23 cellular contexts compared by ENCODE assay signal in the genomic region with DNA sequence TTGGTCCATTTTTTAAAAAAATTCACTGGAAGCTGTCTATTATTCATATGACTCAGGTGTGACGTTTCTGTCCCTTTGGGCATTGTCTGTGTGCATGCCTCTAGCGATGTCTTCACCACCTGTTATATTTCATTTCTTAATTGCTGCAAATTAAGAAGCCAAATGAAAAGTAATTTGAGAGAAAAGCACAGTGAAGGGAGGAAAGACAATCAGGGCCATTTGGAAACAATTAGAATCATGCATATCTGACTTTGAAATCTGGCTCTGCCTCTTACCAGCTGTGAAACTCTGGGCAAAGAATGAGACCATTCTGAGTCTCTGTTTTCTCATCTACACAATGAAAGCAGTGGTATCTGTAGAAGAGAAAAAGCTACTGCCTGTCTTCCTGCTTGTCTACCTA.
"Had no signal": no experiment of that assay in that cellular context is flagged by ENCODE, and none has a peak within 500 bp of the region (broad histone marks: within the 10 kb centered on the region; RNA-seq: fewer than 3 reads in every experiment).

No MANE protein-coding gene starts in this region.

- H3K4me2 ChIP-seq: smooth muscle cell had no signal

- H3K27me3 ChIP-seq: colonic mucosa, esophagus muscularis mucosa, ovary, stomach, thyroid gland, vagina had no signal

- H3K9me3 ChIP-seq: colonic mucosa, ovary, thyroid gland, vagina had no signal

- H3K4me3 ChIP-seq: colonic mucosa, esophagus muscularis mucosa, lower lobe of right lung, ovary, smooth muscle cell, stomach, thyroid gland, vagina had no signal

- DNase-seq: colonic mucosa; effector CD8-positive, alpha-beta T cell; hypothalamus; immature natural killer cell; islet precursor cell; left ventricle myocardium superior; lower lobe of right lung; natural killer cell; occipital lobe; ovary; posterior cingulate gyrus; stimulated activated CD4-positive, alpha-beta T cell treated with anti-CD3 and anti-CD28 coated beads, Interleukin-12 subunit alpha, Interleukin-12 subunit beta, amount 100 ng/mL, for 4 hours; stimulated activated CD4-positive, alpha-beta T cell treated with anti-CD3 and anti-CD28 coated beads, Interleukin-1b, Interleukin-23, amount 100 ng/mL, for 48 hours; stimulated activated CD4-positive, alpha-beta T cell treated with anti-CD3 and anti-CD28 coated beads, Interleukin-4, amount 100 ng/mL, for 1 hour; stimulated activated naive CD4-positive, alpha-beta T cell treated with Interleukin-2 at 50 U/mL for 16 hours; stomach; thyroid gland; trophoblast cell had no signal

- H3K4me1 ChIP-seq: colonic mucosa, esophagus muscularis mucosa, lower lobe of right lung, stomach, thyroid gland, vagina had no signal

- H3K36me3 ChIP-seq: colonic mucosa, esophagus muscularis mucosa, lower lobe of right lung, ovary, stomach, thyroid gland, vagina had no signal

- ATAC-seq: left ventricle myocardium superior; lower lobe of right lung; natural killer cell; sciatic nerve; stimulated activated effector memory CD8-positive, alpha-beta T cell treated with anti-CD3 and anti-CD28 coated beads, Interleukin-12 subunit alpha, Interleukin-12 subunit beta, amount 100 ng/mL, for 72 hours had no signal

- H3K27ac ChIP-seq: colonic mucosa, esophagus muscularis mucosa, lower lobe of right lung, ovary, stomach, thyroid gland, vagina had no signal
